Comparison of ENCODE assay signal across 26 cellular contexts in the genomic region with DNA sequence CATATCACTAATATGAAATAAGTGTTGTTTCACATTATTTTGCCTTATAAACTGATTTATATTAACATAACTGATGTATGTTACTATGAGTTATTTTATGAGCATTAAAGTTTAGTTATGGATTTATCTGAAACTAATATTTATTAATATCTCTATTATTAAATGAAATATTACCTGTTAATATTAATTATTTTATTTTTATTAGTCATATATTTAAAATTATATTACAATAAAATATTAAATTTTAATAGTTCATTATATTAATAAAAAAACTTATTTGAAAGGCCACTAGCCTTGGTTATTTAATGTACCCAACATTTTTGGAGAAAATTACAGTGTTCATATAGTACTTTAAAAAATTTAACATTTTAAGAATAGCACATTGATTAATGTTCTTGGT.
DNase-seq lines count a peak whose midpoint lies in the region; ATAC-seq, FAIRE-seq and TF ChIP-seq lines count a peak whose summit lies in the region.
"Had no signal": no experiment of that assay in that cellular context is flagged by ENCODE, and none has a peak within 500 bp of the region (broad histone marks: within the 10 kb centered on the region; RNA-seq: fewer than 3 reads in every experiment).

No MANE protein-coding gene starts in this region.

- no peak for ATAC-seq in pancreas
- no peak for ATAC-seq in GM18520 (IDR thresholded peaks at IDR 0.05; ENCODE audit: unreplicated experiment)
- no peak for ATAC-seq in GM19035 (IDR thresholded peaks at IDR 0.05; ENCODE audit: unreplicated experiment)
- ATAC-seq: A549, GM23338, HCT116 had no signal

- peak; percentile 97 for FAIRE-seq in A204.1 (lab: Jason Lieb, UNC)
- FAIRE-seq in TTC549 (lab: Jason Lieb, UNC), result peak; percentile 81
- peak; percentile 84 for FAIRE-seq in endometrium (lab: Jason Lieb, UNC)
- FAIRE-seq in pancreas (lab: Jason Lieb, UNC), result peak; percentile 91
- FAIRE-seq: A549, D721Med, GM12891, GM18507, GM19239 had no signal

- no peaks in the 10 kb centered on the region for H3K9me3 ChIP-seq in pancreas
- H3K9me3 ChIP-seq: BE2C had no signal

- intact Hi-C loops in pancreas (cut with DNase I), result no loop called here

- DNase-seq in pancreas (no peak), NCI-H187 (lab: John Stamatoyannopoulos, UW) (no peak)
- DNase-seq: ACHN; AML-193; BE2C; CD4-positive, alpha-beta T cell; CD8-positive, alpha-beta memory T cell; DMS 273 treated with DMSO at 0.1 percent for 48 hours; DMS79; EL; GF-D8; H9 had no signal

- H3K27ac ChIP-seq in pancreas, result no peak overlapping the region
- H3K27ac ChIP-seq: 22Rv1; A549; BLaER1 treated with 17β-estradiol and CSF1 and Interleukin-3, amounts not matched to agents 10 nM and 100 nM had no signal

- TF ChIP-seq CTCF in pancreas (IDR thresholded peaks at IDR 0.05), result no peak

- no peaks in the 10 kb centered on the region for H3K27me3 ChIP-seq in pancreas
- H3K27me3 ChIP-seq: BE2C; BLaER1 treated with 17β-estradiol and CSF1 and Interleukin-3, amounts not matched to agents 10 nM and 100 nM had no signal

- no peak overlapping the region for H3K4me3 ChIP-seq in pancreas
- H3K4me3 ChIP-seq: A549; BLaER1 treated with 17β-estradiol and CSF1 and Interleukin-3, amounts not matched to agents 10 nM and 100 nM; GM23338 had no signal

- no peaks in the 10 kb centered on the region for H3K4me1 ChIP-seq in pancreas
- H3K4me1 ChIP-seq: A549; BE2C; BLaER1 treated with 17β-estradiol and CSF1 and Interleukin-3, amounts not matched to agents 10 nM and 100 nM had no signal

- H3K36me3 ChIP-seq in pancreas, result no peaks in the 10 kb centered on the region
- H3K36me3 ChIP-seq: BE2C; BLaER1 treated with 17β-estradiol and CSF1 and Interleukin-3, amounts not matched to agents 10 nM and 100 nM had no signal
